23 cellular contexts compared by ENCODE assay signal in genomic region chr1:37244083-37244480, GRCh38.
"Had no signal": no experiment of that assay in that cellular context is flagged by ENCODE, and none has a peak within 500 bp of the region (broad histone marks: within the 10 kb centered on the region; RNA-seq: fewer than 3 reads in every experiment).

No MANE protein-coding gene starts in this region.

- H3K27ac ChIP-seq: coronary artery, dorsolateral prefrontal cortex, esophagus muscularis mucosa, foreskin keratinocyte, gastroesophageal sphincter, heart left ventricle, hepatocyte, left lung, lower lobe of right lung had no signal

- H3K4me3 Mint-ChIP-seq: mesothelial cell of epicardium had no signal

- H3K9me3 Mint-ChIP-seq: mesothelial cell of epicardium had no signal

- H3K4me3 ChIP-seq: coronary artery, dorsolateral prefrontal cortex, esophagus muscularis mucosa, gastroesophageal sphincter, heart left ventricle, hepatocyte, left lung, lower lobe of right lung, mucosa of descending colon had no signal

- H3K36me3 ChIP-seq: esophagus muscularis mucosa, gastroesophageal sphincter, heart left ventricle, left lung, lower lobe of right lung had no signal

- H3K4me1 ChIP-seq: esophagus muscularis mucosa, foreskin keratinocyte, gastroesophageal sphincter, heart left ventricle, left lung, lower lobe of right lung had no signal

- H3K27me3 ChIP-seq: foreskin keratinocyte had no signal

- DNase-seq: dermis blood vessel endothelial cell; dorsolateral prefrontal cortex; effector CD4-positive, alpha-beta T cell; effector memory CD4-positive, alpha-beta T cell; foreskin keratinocyte; heart left ventricle; hypothalamus; left cardiac atrium; left lung; left ventricle myocardium superior; lower lobe of right lung; mesenchymal stem cell; mucosa of descending colon had no signal

- H3K36me3 Mint-ChIP-seq: mesothelial cell of epicardium had no signal

- H3K9me3 ChIP-seq: esophagus muscularis mucosa, gastroesophageal sphincter, heart left ventricle, left lung, lower lobe of right lung, mucosa of descending colon had no signal

- H3K27ac Mint-ChIP-seq: mesothelial cell of epicardium had no signal

- H3K4me2 ChIP-seq: hepatocyte had no signal

- H3K79me2 ChIP-seq: hepatocyte had no signal

- H2AFZ ChIP-seq: hepatocyte had no signal

- H3K4me1 Mint-ChIP-seq: mesothelial cell of epicardium had no signal

- FAIRE-seq: colon, endothelial cell of umbilical vein, frontal cortex, islet of Langerhans, keratinocyte had no signal
